Comparison of ENCODE assay signal across 9 cellular contexts in the genomic region with DNA sequence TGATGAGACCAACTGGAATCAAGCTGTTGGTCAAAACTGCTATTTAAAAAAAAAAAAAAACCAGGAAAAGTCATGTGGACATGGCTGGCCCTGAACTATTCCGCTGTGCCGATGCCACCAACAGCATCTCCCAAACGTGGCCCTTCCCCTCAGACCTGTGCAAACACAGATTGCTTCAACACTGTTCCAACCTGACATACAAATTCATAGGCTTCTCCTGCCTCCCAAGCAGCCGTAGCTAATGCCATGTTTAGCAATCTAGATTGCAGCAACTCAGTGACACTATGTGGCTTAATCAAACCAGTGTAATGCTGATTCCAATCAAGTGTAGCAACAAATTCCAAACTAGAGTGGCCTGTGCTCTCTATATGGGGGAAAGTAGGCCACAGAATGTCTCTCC. TPM values are rescaled to one million over a fixed set of nuclear protein-coding genes. Genes with fewer than 3 reads are reported as not detected.
"Had no signal": no experiment of that assay in that cellular context is flagged by ENCODE, and none has a peak within 500 bp of the region (broad histone marks: within the 10 kb centered on the region; RNA-seq: fewer than 3 reads in every experiment).

No MANE protein-coding gene starts in this region.

- H3K4me3 ChIP-seq: GM23338, K562 had no signal

- H3K27ac ChIP-seq: HL-60 had no signal

- FAIRE-seq: H1, H54, K562 had no signal

- DNase-seq: H9, HCEC 1CT, IMR-90 had no signal

- ATAC-seq: GM23338, K562 had no signal

RNA-seq across cellular contexts. Expression of gene PRKN, which starts 16.2 kb away (rescaled TPM):
- total RNA-seq: HT1080 had no signal

RNA-seq across cellular contexts. Expression of gene PACRG, which starts 16.4 kb away (rescaled TPM):
- total RNA-seq: HT1080, IMR-90, K562 had no signal
